2 cellular contexts compared by ENCODE assay signal in the genomic region with DNA sequence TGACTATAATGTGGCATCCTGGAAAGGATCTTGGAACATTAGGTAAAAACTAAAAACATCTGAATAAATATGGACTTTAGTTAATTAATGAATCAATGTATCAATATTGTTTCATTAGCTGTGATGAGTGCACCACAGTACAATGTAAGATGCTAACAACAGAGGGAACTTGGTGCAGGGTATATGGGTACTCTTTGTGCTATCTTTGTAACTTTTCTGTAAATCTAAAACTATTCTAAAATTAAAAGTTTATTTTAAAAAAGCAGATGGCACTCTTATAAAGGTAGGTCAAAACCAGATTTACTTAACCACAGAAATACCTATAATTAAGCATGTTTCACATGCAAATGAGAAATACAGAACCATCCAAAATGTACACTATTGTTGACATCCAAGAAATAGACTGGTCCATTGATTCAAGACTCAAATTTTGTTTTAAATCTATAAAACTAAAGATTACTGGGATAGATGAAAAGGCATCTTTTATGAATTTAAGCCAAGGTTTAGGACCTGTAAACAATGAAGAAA.
TF ChIP-seq lines count a peak whose summit lies in the region.

No MANE protein-coding gene starts in this region.

TF ChIP-seq in HepG2, 621 proteins besides CTCF, POLR2A, EP300 and RAD21:
- TF ChIP-seq ZSCAN31 (CRISPR knock-in tag; IDR thresholded peaks at IDR 0.05; ENCODE audit: low read depth) (no peak), ADNP (CRISPR knock-in tag; IDR thresholded peaks at IDR 0.05) (no peak), FOXK1 (CRISPR knock-in tag; IDR thresholded peaks at IDR 0.05; ENCODE audit: borderline replicate concordance, low read depth) (no peak), NFE2L2 (IDR thresholded peaks at IDR 0.05; ENCODE audit: low read length) (no peak), FOXA1 (IDR thresholded peaks at IDR 0.05) (no peak), FOXA1 (CRISPR knock-in tag; IDR thresholded peaks at IDR 0.05) (no peak), ZNF720 (CRISPR knock-in tag; IDR thresholded peaks at IDR 0.05) (no peak), HNRNPK (IDR thresholded peaks at IDR 0.05; ENCODE audit: low read depth, low read length, poor library complexity, severe bottlenecking) (no peak), BRD4 (CRISPR knock-in tag; IDR thresholded peaks at IDR 0.05) (no peak), NFATC3 (CRISPR knock-in tag; IDR thresholded peaks at IDR 0.05) (no peak), ZBTB20 (CRISPR knock-in tag; IDR thresholded peaks at IDR 0.05; ENCODE audit: borderline replicate concordance, low read depth) (no peak), ZNF207 (IDR thresholded peaks at IDR 0.05; ENCODE audit: borderline replicate concordance) (no peak)
- TF ChIP-seq, protein P1, sequence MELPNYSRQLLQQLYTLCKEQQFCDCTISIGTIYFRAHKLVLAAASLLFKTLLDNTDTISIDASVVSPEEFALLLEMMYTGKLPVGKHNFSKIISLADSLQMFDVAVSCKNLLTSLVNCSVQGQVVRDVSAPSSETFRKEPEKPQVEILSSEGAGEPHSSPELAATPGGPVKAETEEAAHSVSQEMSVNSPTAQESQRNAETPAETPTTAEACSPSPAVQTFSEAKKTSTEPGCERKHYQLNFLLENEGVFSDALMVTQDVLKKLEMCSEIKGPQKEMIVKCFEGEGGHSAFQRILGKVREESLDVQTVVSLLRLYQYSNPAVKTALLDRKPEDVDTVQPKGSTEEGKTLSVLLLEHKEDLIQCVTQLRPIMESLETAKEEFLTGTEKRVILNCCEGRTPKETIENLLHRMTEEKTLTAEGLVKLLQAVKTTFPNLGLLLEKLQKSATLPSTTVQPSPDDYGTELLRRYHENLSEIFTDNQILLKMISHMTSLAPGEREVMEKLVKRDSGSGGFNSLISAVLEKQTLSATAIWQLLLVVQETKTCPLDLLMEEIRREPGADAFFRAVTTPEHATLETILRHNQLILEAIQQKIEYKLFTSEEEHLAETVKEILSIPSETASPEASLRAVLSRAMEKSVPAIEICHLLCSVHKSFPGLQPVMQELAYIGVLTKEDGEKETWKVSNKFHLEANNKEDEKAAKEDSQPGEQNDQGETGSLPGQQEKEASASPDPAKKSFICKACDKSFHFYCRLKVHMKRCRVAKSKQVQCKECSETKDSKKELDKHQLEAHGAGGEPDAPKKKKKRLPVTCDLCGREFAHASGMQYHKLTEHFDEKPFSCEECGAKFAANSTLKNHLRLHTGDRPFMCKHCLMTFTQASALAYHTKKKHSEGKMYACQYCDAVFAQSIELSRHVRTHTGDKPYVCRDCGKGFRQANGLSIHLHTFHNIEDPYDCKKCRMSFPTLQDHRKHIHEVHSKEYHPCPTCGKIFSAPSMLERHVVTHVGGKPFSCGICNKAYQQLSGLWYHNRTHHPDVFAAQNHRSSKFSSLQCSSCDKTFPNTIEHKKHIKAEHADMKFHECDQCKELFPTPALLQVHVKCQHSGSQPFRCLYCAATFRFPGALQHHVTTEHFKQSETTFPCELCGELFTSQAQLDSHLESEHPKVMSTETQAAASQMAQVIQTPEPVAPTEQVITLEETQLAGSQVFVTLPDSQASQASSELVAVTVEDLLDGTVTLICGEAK (IDR thresholded peaks at IDR 0.05) = no peak
- TF ChIP-seq, protein P1 (CRISPR knock-in tag; IDR thresholded peaks at IDR 0.05) = no peak
- TF ChIP-seq, protein P2, sequence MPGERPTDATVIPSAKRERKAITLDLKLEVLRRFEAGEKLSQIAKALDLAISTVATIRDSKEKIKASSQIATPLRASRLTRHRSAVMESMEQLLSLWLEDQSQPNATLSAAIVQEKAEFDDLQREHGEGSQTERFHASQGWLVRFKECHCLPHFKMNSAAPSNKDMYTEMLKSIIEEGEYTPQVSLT (CRISPR knock-in tag; IDR thresholded peaks at IDR 0.05; ENCODE audit: borderline replicate concordance, low read depth) = no peak

TF ChIP-seq in GM23338, 12 proteins besides CTCF, POLR2A, EP300 and RAD21:
- TF ChIP-seq JUNB (IDR thresholded peaks at IDR 0.05; ENCODE audit: unreplicated experiment) (no peak), ZNF114 (CRISPR knock-in tag; IDR thresholded peaks at IDR 0.05) (no peak), NANOG (IDR thresholded peaks at IDR 0.05; ENCODE audit: borderline replicate concordance) (no peak), STAT1 (IDR thresholded peaks at IDR 0.05; ENCODE audit: unreplicated experiment) (no peak), EZH2phosphoT487 (IDR thresholded peaks at IDR 0.05; ENCODE audit: unreplicated experiment) (no peak), EZH2 (IDR thresholded peaks at IDR 0.05; ENCODE audit: low read depth, unreplicated experiment) (no peak), ZNF331 (CRISPR knock-in tag; IDR thresholded peaks at IDR 0.05; ENCODE audit: low read depth) (no peak), CREB1 (CRISPR knock-in tag; IDR thresholded peaks at IDR 0.05; ENCODE audit: low read depth) (no peak), POLR2AphosphoS5 (IDR thresholded peaks at IDR 0.05; ENCODE audit: low read depth) (no peak)
- TF ChIP-seq, protein P3, sequence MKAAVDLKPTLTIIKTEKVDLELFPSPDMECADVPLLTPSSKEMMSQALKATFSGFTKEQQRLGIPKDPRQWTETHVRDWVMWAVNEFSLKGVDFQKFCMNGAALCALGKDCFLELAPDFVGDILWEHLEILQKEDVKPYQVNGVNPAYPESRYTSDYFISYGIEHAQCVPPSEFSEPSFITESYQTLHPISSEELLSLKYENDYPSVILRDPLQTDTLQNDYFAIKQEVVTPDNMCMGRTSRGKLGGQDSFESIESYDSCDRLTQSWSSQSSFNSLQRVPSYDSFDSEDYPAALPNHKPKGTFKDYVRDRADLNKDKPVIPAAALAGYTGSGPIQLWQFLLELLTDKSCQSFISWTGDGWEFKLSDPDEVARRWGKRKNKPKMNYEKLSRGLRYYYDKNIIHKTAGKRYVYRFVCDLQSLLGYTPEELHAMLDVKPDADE (IDR thresholded peaks at IDR 0.05) = no peak
- TF ChIP-seq, protein P4, sequence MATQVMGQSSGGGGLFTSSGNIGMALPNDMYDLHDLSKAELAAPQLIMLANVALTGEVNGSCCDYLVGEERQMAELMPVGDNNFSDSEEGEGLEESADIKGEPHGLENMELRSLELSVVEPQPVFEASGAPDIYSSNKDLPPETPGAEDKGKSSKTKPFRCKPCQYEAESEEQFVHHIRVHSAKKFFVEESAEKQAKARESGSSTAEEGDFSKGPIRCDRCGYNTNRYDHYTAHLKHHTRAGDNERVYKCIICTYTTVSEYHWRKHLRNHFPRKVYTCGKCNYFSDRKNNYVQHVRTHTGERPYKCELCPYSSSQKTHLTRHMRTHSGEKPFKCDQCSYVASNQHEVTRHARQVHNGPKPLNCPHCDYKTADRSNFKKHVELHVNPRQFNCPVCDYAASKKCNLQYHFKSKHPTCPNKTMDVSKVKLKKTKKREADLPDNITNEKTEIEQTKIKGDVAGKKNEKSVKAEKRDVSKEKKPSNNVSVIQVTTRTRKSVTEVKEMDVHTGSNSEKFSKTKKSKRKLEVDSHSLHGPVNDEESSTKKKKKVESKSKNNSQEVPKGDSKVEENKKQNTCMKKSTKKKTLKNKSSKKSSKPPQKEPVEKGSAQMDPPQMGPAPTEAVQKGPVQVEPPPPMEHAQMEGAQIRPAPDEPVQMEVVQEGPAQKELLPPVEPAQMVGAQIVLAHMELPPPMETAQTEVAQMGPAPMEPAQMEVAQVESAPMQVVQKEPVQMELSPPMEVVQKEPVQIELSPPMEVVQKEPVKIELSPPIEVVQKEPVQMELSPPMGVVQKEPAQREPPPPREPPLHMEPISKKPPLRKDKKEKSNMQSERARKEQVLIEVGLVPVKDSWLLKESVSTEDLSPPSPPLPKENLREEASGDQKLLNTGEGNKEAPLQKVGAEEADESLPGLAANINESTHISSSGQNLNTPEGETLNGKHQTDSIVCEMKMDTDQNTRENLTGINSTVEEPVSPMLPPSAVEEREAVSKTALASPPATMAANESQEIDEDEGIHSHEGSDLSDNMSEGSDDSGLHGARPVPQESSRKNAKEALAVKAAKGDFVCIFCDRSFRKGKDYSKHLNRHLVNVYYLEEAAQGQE (IDR thresholded peaks at IDR 0.05; ENCODE audit: unreplicated experiment) = no peak
- TF ChIP-seq, protein P5, sequence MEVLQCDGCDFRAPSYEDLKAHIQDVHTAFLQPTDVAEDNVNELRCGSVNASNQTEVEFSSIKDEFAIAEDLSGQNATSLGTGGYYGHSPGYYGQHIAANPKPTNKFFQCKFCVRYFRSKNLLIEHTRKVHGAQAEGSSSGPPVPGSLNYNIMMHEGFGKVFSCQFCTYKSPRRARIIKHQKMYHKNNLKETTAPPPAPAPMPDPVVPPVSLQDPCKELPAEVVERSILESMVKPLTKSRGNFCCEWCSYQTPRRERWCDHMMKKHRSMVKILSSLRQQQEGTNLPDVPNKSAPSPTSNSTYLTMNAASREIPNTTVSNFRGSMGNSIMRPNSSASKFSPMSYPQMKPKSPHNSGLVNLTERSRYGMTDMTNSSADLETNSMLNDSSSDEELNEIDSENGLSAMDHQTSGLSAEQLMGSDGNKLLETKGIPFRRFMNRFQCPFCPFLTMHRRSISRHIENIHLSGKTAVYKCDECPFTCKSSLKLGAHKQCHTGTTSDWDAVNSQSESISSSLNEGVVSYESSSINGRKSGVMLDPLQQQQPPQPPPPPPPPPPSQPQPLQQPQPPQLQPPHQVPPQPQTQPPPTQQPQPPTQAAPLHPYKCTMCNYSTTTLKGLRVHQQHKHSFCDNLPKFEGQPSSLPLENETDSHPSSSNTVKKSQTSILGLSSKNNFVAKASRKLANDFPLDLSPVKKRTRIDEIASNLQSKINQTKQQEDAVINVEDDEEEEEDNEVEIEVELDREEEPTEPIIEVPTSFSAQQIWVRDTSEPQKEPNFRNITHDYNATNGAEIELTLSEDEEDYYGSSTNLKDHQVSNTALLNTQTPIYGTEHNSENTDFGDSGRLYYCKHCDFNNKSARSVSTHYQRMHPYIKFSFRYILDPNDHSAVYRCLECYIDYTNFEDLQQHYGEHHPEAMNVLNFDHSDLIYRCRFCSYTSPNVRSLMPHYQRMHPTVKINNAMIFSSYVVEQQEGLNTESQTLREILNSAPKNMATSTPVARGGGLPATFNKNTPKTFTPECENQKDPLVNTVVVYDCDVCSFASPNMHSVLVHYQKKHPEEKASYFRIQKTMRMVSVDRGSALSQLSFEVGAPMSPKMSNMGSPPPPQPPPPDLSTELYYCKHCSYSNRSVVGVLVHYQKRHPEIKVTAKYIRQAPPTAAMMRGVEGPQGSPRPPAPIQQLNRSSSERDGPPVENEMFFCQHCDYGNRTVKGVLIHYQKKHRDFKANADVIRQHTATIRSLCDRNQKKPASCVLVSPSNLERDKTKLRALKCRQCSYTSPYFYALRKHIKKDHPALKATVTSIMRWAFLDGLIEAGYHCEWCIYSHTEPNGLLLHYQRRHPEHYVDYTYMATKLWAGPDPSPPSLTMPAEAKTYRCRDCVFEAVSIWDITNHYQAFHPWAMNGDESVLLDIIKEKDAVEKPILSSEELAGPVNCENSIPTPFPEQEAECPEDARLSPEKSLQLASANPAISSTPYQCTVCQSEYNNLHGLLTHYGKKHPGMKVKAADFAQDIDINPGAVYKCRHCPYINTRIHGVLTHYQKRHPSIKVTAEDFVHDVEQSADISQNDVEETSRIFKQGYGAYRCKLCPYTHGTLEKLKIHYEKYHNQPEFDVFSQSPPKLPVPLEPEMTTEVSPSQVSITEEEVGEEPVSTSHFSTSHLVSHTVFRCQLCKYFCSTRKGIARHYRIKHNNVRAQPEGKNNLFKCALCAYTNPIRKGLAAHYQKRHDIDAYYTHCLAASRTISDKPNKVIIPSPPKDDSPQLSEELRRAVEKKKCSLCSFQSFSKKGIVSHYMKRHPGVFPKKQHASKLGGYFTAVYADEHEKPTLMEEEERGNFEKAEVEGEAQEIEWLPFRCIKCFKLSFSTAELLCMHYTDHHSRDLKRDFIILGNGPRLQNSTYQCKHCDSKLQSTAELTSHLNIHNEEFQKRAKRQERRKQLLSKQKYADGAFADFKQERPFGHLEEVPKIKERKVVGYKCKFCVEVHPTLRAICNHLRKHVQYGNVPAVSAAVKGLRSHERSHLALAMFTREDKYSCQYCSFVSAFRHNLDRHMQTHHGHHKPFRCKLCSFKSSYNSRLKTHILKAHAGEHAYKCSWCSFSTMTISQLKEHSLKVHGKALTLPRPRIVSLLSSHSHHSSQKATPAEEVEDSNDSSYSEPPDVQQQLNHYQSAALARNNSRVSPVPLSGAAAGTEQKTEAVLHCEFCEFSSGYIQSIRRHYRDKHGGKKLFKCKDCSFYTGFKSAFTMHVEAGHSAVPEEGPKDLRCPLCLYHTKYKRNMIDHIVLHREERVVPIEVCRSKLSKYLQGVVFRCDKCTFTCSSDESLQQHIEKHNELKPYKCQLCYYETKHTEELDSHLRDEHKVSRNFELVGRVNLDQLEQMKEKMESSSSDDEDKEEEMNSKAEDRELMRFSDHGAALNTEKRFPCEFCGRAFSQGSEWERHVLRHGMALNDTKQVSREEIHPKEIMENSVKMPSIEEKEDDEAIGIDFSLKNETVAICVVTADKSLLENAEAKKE (CRISPR knock-in tag; IDR thresholded peaks at IDR 0.05) = no peak
TF ChIP-seq in GM23338: peak in this region for 0.
